Comparison of ENCODE assay signal across 8 cellular contexts in the genomic region with DNA sequence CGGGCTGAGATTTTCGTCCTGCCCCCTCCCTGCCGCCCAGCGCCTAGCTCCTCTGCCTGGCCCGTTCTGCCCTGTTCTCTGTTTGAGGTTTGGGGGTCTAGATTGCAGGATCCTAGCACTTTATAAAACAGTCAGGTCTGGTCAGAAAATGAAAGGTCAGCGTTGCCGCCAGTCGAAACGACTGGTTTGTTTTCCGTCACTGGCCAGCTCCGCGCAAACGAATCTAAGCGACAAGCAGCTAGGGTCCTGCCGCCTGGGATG. TPM values are rescaled to one million over a fixed set of nuclear protein-coding genes. Genes with fewer than 3 reads are reported as not detected.
DNase-seq lines count a peak whose midpoint lies in the region; ATAC-seq, FAIRE-seq and TF ChIP-seq lines count a peak whose summit lies in the region.

No MANE protein-coding gene starts in this region.

- FAIRE-seq in HepG2 (lab: Jason Lieb, UNC), result no peak
- no peak for FAIRE-seq in HTR-8/SVneo (lab: Jason Lieb, UNC)

- no peak overlapping the region for H2AFZ ChIP-seq in HepG2 (ENCODE audit: low read length)

- POLR2A ChIA-PET in HepG2 (lab: Yijun Ruan, JAX), result no interaction called here

- 4% methylated on average over 15 of the region's 15 CpGs for WGBS in liver
- 98% methylated on average over 15 of the region's 15 CpGs for WGBS in HepG2 (ENCODE audit: low lambda C conversion rate)

- H3K4me2 ChIP-seq in HepG2 (ENCODE audit: low read depth, low read length), result no peak overlapping the region

- H4K20me1 ChIP-seq in HepG2 (ENCODE audit: insufficient read depth, low read length), result no peaks in the 10 kb centered on the region

- in situ Hi-C loops in HepG2 (cut with HindIII; ENCODE audit: extremely low pct_ligation_motif_present, low pct_unique_long_range_greater_than_20kb), result loop anchor here (5.0 kb wide), 1 partner anchor 115 kb away; no protein-coding TSS in a partner anchor

- CTCF ChIA-PET in HepG2 (lab: Yijun Ruan, JAX; ENCODE audit: low intra/inter-chr PET ratio, low total read pairs), result no interaction called here

- ATAC-seq in HepG2, result no peak
- no peak for ATAC-seq in HG02798 (IDR thresholded peaks at IDR 0.05; ENCODE audit: poor library complexity, unreplicated experiment)

- TF ChIP-seq EP300 in HepG2 (IDR thresholded peaks at IDR 0.05; ENCODE audit: low read depth in 2 of 2, low read length in 2 of 2), result no peak
- no peak for TF ChIP-seq EP300 in HepG2 (CRISPR knock-in tag; IDR thresholded peaks at IDR 0.05; ENCODE audit: borderline replicate concordance)

- TF ChIP-seq CTCF in liver (IDR thresholded peaks at IDR 0.05; ENCODE audit: low read depth, low read length, missing input control) (no peak), HepG2 (CRISPR knock-in tag; IDR thresholded peaks at IDR 0.05) (no peak), colonic mucosa (IDR thresholded peaks at IDR 0.05) (no peak), vagina (IDR thresholded peaks at IDR 0.05) (no peak)

- TF ChIP-seq POLR2A in HepG2 (IDR thresholded peaks at IDR 0.05; ENCODE audit: insufficient read depth in 1 of 2, low read depth in 2 of 2, low read length in 2 of 2), result no peak
- TF ChIP-seq POLR2A in vagina (IDR thresholded peaks at IDR 0.05), result no peak

- no peaks in the 10 kb centered on the region for H3K79me2 ChIP-seq in HepG2 (ENCODE audit: insufficient read depth, low read length)

- no peak for DNase-seq in HepG2 (ENCODE audit: low spot score)
- no peak for DNase-seq in colonic mucosa
- DNase-seq in vagina (ENCODE audit: extremely low spot score in 2 of 2), result no peak
- no peak for DNase-seq in DMS 273 (lab: John Stamatoyannopoulos, UW; ENCODE audit: unreplicated experiment)
- DNase-seq in HTR-8/SVneo (ENCODE audit: insufficient read length, low spot score), result no peak

- H3K9ac ChIP-seq in liver (ENCODE audit: low read depth in 1 of 2, low read length in 2 of 2) (no peak overlapping the region), HepG2 (ENCODE audit: insufficient read depth, low read depth, low read length) (no peak overlapping the region), colonic mucosa (ENCODE audit: low read depth in 2 of 2, low read length in 2 of 2) (peak overlapping the region; percentile 60 to 63)

- BruUV-seq in HepG2 (replicated peaks; lab: Mats Ljungman, UMichigan), result no TSS peak

- H3K9me3 ChIP-seq in liver (ENCODE audit: control insufficient read depth in 4 of 4, low read length in 3 of 4) (no peaks in the 10 kb centered on the region), HepG2 (ENCODE audit: low read length) (no peaks in the 10 kb centered on the region), colonic mucosa (no peaks in the 10 kb centered on the region), muscle layer of duodenum (ENCODE audit: control insufficient read depth in 1 of 2, low read length in 2 of 2) (no peaks in the 10 kb centered on the region), vagina (no peaks in the 10 kb centered on the region)

- H3K27me3 ChIP-seq in liver (ENCODE audit: control insufficient read depth in 4 of 4, insufficient read depth in 4 of 4, low read length in 3 of 4) (peaks cover 0 to 14% (median 3%) of the 10 kb centered on the region in 4 donors), HepG2 (ENCODE audit: control insufficient read depth in 1 of 2, insufficient read depth in 2 of 2, low read length in 2 of 2) (no peaks in the 10 kb centered on the region; a peak in 2 of 5 replicates), colonic mucosa (peaks cover 72% of the 10 kb centered on the region), muscle layer of duodenum (ENCODE audit: low read depth, low read length) (peaks cover 45% of the 10 kb centered on the region), vagina (peaks cover 38% of the 10 kb centered on the region)

- intact Hi-C loops in HepG2 (cut with micrococcal nuclease; ENCODE audit: unreplicated experiment), result no loop called here
- intact Hi-C loops in colonic mucosa (cut with DNase I), result loop anchor here (10.0 kb wide), 1 partner anchor 168 kb away; no protein-coding TSS in a partner anchor
- intact Hi-C loops in vagina (cut with DNase I), result no loop called here

- H3K27ac ChIP-seq in liver (ENCODE audit: low read depth in 1 of 2, low read length in 2 of 2) (no peak overlapping the region), HepG2 (ENCODE audit: extremely low read length, insufficient read depth, low read length) (no peak overlapping the region), colonic mucosa (no peak overlapping the region), muscle layer of duodenum (ENCODE audit: low read length) (no peak overlapping the region), vagina (no peak overlapping the region)

- H3K4me1 ChIP-seq in liver (ENCODE audit: control insufficient read depth in 4 of 4, insufficient read depth in 4 of 4, low read length in 3 of 4) (peaks cover 28 to 62% (median 54%) of the 10 kb centered on the region in 4 donors), HepG2 (ENCODE audit: insufficient read depth, low read length) (peaks cover 20% of the 10 kb centered on the region), colonic mucosa (peaks cover 33% of the 10 kb centered on the region), muscle layer of duodenum (ENCODE audit: control insufficient read depth in 1 of 2, insufficient read depth in 2 of 2, low read length in 2 of 2) (peaks cover 6 to 65% of the 10 kb centered on the region in 2 donors), vagina (peaks cover 68% of the 10 kb centered on the region)

- TF ChIP-seq RAD21 in liver (IDR thresholded peaks at IDR 0.05) (no peak), HepG2 (CRISPR knock-in tag; IDR thresholded peaks at IDR 0.05) (no peak)

- H3K36me3 ChIP-seq in liver (ENCODE audit: control insufficient read depth in 4 of 4, insufficient read depth in 3 of 4, low read depth in 1 of 4, low read length in 3 of 4), result no peaks in the 10 kb centered on the region
- H3K36me3 ChIP-seq in HepG2 (replicated peaks in 1 of 2; ENCODE audit: control insufficient read depth in 1 of 2, insufficient read depth in 2 of 2, low read length in 2 of 2), result peaks cover 2 to 11% of the 10 kb centered on the region in 2 experiments; a peak in 4 of 5 replicates
- no peaks in the 10 kb centered on the region for H3K36me3 ChIP-seq in colonic mucosa
- no peaks in the 10 kb centered on the region for H3K36me3 ChIP-seq in muscle layer of duodenum (ENCODE audit: control insufficient read depth in 1 of 2, insufficient read depth in 2 of 2, low read length in 2 of 2)
- H3K36me3 ChIP-seq in vagina, result no peaks in the 10 kb centered on the region

- H3K4me3 ChIP-seq in liver (ENCODE audit: low read depth in 1 of 3, low read length in 3 of 3), result peak overlapping the region in 2 of 3 donors; percentile 7 to 71
- H3K4me3 ChIP-seq in HepG2 (replicated peaks in 1 of 3; ENCODE audit: insufficient read depth in 1 of 3, low read depth in 2 of 3, low read length in 3 of 3), result no peak overlapping the region
- H3K4me3 ChIP-seq in colonic mucosa, result peak overlapping the region; percentile 63
- H3K4me3 ChIP-seq in muscle layer of duodenum (ENCODE audit: low read depth in 1 of 2, low read length in 2 of 2), result peak overlapping the region; percentile 56 to 73
- peak overlapping the region; percentile 39 to 49 for H3K4me3 ChIP-seq in vagina

TF ChIP-seq in liver, 16 proteins besides CTCF, POLR2A, EP300 and RAD21 (continues in another document):
- TF ChIP-seq SP1 (IDR thresholded peaks at IDR 0.05) (no peak), FOXA2 (IDR thresholded peaks at IDR 0.05) (no peak)

RNA-seq across cellular contexts. Expression of gene GFI1, which starts 4.4 kb away (rescaled TPM):
- total RNA-seq in liver (1 to 10 TPM in 1 of 2 donors, under 1 TPM in 1; 0.67 to 3.9 TPM), HepG2 (2016; rRNA removed; fragmentation: Illumina TruSeq; extraction: Trizol) (10.0 and 10.3 TPM in 2 replicates), colonic mucosa (1 to 10 TPM; 5.4 to 8.7 TPM), vagina (3.9 TPM)
- polyA plus RNA-seq in liver (under 1 TPM; 0.22 to 0.43 TPM), HepG2 (2011; rRNA removed) (8.7 and 10.5 TPM in 2 replicates)
- 2.2 and 2.4 TPM in 2 replicates for total RNA-seq in HepG2 (2016; cell fraction: cytosol; rRNA removed; fragmentation: Illumina TruSeq; extraction: Trizol; ENCODE audit: low read depth)
- total RNA-seq in HepG2 (2016; cell fraction: insoluble cytoplasmic fraction; rRNA removed; fragmentation: Illumina TruSeq; extraction: Trizol), result 7.8 and 10.1 TPM in 2 replicates
- total RNA-seq in HepG2 (2016; cell fraction: membrane; rRNA removed; fragmentation: Illumina TruSeq; extraction: Trizol), result 7.6 and 8.3 TPM in 2 replicates
- 8.2 and 9.3 TPM in 2 replicates for total RNA-seq in HepG2 (2016; cell fraction: nucleus; rRNA removed; fragmentation: Illumina TruSeq; extraction: Trizol)
- polyA plus RNA-seq in HepG2 (2011; cell fraction: cytosol; rRNA removed), result 6.4 and 8.9 TPM in 2 replicates
- polyA plus RNA-seq in HepG2 (2011; cell fraction: nucleus; rRNA removed), result 20.6 and 24.5 TPM in 2 replicates
- 5.6 and 9.4 TPM in 2 replicates for polyA plus RNA-seq in HepG2 (2012)
- 1.7 and 1.8 TPM in 2 replicates for polyA plus RNA-seq in HepG2 (2016; cell fraction: cytosol; fragmentation: Illumina TruSeq; extraction: Trizol; ENCODE audit: low read depth)
- polyA plus RNA-seq in HepG2 (2016; cell fraction: insoluble cytoplasmic fraction; fragmentation: Illumina TruSeq; extraction: Trizol; ENCODE audit: low read depth), result 9.4 and 11.2 TPM in 2 replicates
- 5.1 and 6.1 TPM in 2 replicates for polyA plus RNA-seq in HepG2 (2016; cell fraction: membrane; fragmentation: Illumina TruSeq; extraction: Trizol; ENCODE audit: low read depth)
- 17.1 and 17.5 TPM in 2 replicates for polyA plus RNA-seq in HepG2 (2016; cell fraction: nucleus; fragmentation: Illumina TruSeq; extraction: Trizol; ENCODE audit: insufficient read depth, low read depth)
- polyA minus RNA-seq in HepG2 (2011; rRNA and poly(A)+ RNA removed; ENCODE audit: low replicate concordance), result 1.0 and 21.8 TPM in 2 replicates
- polyA minus RNA-seq in HepG2 (2011; cell fraction: cytosol; rRNA and poly(A)+ RNA removed), result 6.8 and 9.8 TPM in 2 replicates
- 14.0 and 15.8 TPM in 2 replicates for polyA minus RNA-seq in HepG2 (2011; cell fraction: nucleus; rRNA and poly(A)+ RNA removed)

Comparison
In these comparisons a context has a peak if more than half of its experiments do, and no peak if none do; other contexts are left out.
1. H3K4me3 ChIP-seq: peak in liver (2 of 3), colonic mucosa (single experiment), muscle layer of duodenum (2 of 2) and vagina (2 of 2); none in HepG2 (0 of 3).
2. H3K9ac ChIP-seq: peak in colonic mucosa (2 of 2); none in liver (0 of 2) and HepG2 (single experiment).